ENCODE assay signal across 23 cellular contexts in the genomic region with DNA sequence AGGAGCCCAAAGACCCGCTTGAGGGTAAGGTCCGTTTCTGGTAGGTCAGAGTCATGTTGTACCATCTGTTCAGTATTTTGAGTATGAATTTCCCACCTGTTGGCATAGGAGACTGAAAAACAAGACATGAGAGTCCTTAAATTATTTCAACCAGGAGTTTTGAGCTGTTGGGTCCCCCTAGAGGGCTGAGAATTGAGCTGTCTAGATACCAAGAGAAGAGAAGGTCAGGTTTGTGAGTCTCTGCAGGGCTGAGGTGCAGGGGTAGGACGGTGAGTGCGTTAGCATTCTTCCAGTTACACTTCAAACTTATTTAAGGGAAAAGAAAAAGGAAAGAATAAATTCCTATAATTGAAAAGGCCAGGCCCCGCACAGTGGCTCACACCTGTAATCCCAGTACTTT. TPM values are rescaled to one million over a fixed set of nuclear protein-coding genes. Genes with fewer than 3 reads are reported as not detected.
DNase-seq lines count a peak whose midpoint lies in the region; ATAC-seq and TF ChIP-seq lines count a peak whose summit lies in the region.
"Had no signal": no experiment of that assay in that cellular context is flagged by ENCODE, and none has a peak within 500 bp of the region (broad histone marks: within the 10 kb centered on the region; RNA-seq: fewer than 3 reads in every experiment).

No MANE protein-coding gene starts in this region.

- no peak for ATAC-seq in right cardiac atrium
- ATAC-seq in activated T-cell treated with anti-CD3 and anti-CD28 coated beads, Interleukin-2, amount 50 U/mL, for 72 hours (replicated peaks in 1 of 2) = no peak
- ATAC-seq: heart right ventricle, left lung had no signal

- intact Hi-C loops in right cardiac atrium (cut with DNase I) (loop anchor here in 1 of 4 donors (10.0 kb wide), 1 partner anchor 208 kb away; no protein-coding TSS in a partner anchor), cardiac septum (cut with DNase I) (loop anchor here (10.0 kb wide), 1 partner anchor 172 kb away; the partner anchor contains the start of gene CLPTM1), PC-9 (cut with micrococcal nuclease; ENCODE audit: unreplicated experiment) (loop anchor here (5.0 kb wide), 1 partner anchor 275 kb away; no protein-coding TSS in a partner anchor), posterior vena cava (cut with DNase I) (no loop called here)

- CTCF ChIA-PET in PC-9 (lab: Charles Lee) = interaction anchor here (0.5 to 0.7 kb wide), 2 partner anchors 12 to 62 kb away, joined by 3 read pairs; no protein-coding TSS in a partner anchor

- H3K4me3 Mint-ChIP-seq in chondrocyte (ENCODE audit: unreplicated experiment) (no peak overlapping the region), type B pancreatic cell (no peak overlapping the region)
- H3K4me3 Mint-ChIP-seq in activated T-cell treated with anti-CD3 and anti-CD28 coated beads, Interleukin-2, amount 50 U/mL, for 72 hours = no peak overlapping the region
- H3K4me3 Mint-ChIP-seq: CD14-positive monocyte; central memory CD8-positive, alpha-beta T cell had no signal

- H3K4me3 ChIP-seq in right cardiac atrium (ENCODE audit: low read length) = no peak overlapping the region
- H3K4me3 ChIP-seq in PC-9 = no peak overlapping the region
- H3K4me3 ChIP-seq: heart right ventricle, left lung, SJCRH30 had no signal

- H3K27me3 Mint-ChIP-seq in chondrocyte (ENCODE audit: low read depth) (peaks cover 2% of the 10 kb centered on the region), type B pancreatic cell (peaks cover 5% of the 10 kb centered on the region)
- H3K27me3 Mint-ChIP-seq in activated T-cell treated with anti-CD3 and anti-CD28 coated beads, Interleukin-2, amount 50 U/mL, for 72 hours (ENCODE audit: low read depth) = no peaks in the 10 kb centered on the region

- H3K27me3 ChIP-seq in right cardiac atrium (ENCODE audit: control insufficient read depth, insufficient read depth) (no peaks in the 10 kb centered on the region), PC-9 (ENCODE audit: insufficient read depth, low read depth) (no peaks in the 10 kb centered on the region)
- H3K27me3 ChIP-seq: SJCRH30 had no signal

- H3K9me3 ChIP-seq in right cardiac atrium (ENCODE audit: control insufficient read depth, low read length) (no peaks in the 10 kb centered on the region), PC-9 (ENCODE audit: insufficient read depth, low read depth) (no peaks in the 10 kb centered on the region)
- H3K9me3 ChIP-seq: heart right ventricle, left lung, SJCRH30 had no signal

- no peaks in the 10 kb centered on the region for H3K9me2 ChIP-seq in PC-9 (ENCODE audit: insufficient read depth)

- BruUV-seq in PC-9 (replicated peaks; lab: Mats Ljungman, UMichigan) = no TSS peak

- no peak overlapping the region for H2AFZ ChIP-seq in PC-9

- H3K4me1 ChIP-seq in right cardiac atrium (ENCODE audit: control insufficient read depth, insufficient read depth, low read length) = no peaks in the 10 kb centered on the region
- H3K4me1 ChIP-seq in PC-9 (replicated peaks; ENCODE audit: insufficient read depth) = peaks cover 32% of the 10 kb centered on the region

- H3K79me2 ChIP-seq in PC-9 (ENCODE audit: low read depth) = peaks cover 44% of the 10 kb centered on the region

- H3K4me2 ChIP-seq in PC-9 = no peak overlapping the region

- H3K27ac Mint-ChIP-seq in chondrocyte (ENCODE audit: unreplicated experiment) (no peak overlapping the region), type B pancreatic cell (peak overlapping the region; percentile 9)
- H3K27ac Mint-ChIP-seq in activated T-cell treated with anti-CD3 and anti-CD28 coated beads, Interleukin-2, amount 50 U/mL, for 72 hours = no peak overlapping the region
- H3K27ac Mint-ChIP-seq: CD14-positive monocyte had no signal

- H3K36me3 ChIP-seq in PC-9 (ENCODE audit: low read depth) = peaks cover 59% of the 10 kb centered on the region; the same call in 1 of the 2 replicates
- H3K36me3 ChIP-seq: heart right ventricle, left lung, SJCRH30 had no signal

- peak in 2 of 3 donors; percentile 5 to 10 for DNase-seq in right cardiac atrium
- no peak for DNase-seq in cardiac septum (ENCODE audit: low spot score)
- DNase-seq in PC-9 = no peak
- no peak for DNase-seq in chondrocyte (ENCODE audit: low spot score)
- no peak for DNase-seq in type B pancreatic cell (ENCODE audit: extremely low spot score, unreplicated experiment)
- DNase-seq in posterior vena cava (ENCODE audit: low spot score) = no peak
- no peak for DNase-seq in activated T-cell treated with anti-CD3 and anti-CD28 coated beads, Interleukin-2, amount 50 U/mL, for 72 hours
- DNase-seq in mesenteric fat pad (ENCODE audit: low spot score) = no peak
- DNase-seq: activated CD4-positive, alpha-beta T cell treated with anti-CD3 and anti-CD28 coated beads for 48 hours; activated CD8-positive, alpha-beta memory T cell treated with anti-CD3 and anti-CD28 coated beads, Interleukin-2, amount 50 U/mL, for 4 hours; activated effector memory CD4-positive, alpha-beta T cell treated with anti-CD3 and anti-CD28 coated beads, Interleukin-2, amount 50 U/mL, for 16 hours; effector memory CD4-positive, alpha-beta T cell; H7; heart right ventricle; left lung; MM.1S; NCI-H1930; SJCRH30 had no signal

- H3K4me1 Mint-ChIP-seq in chondrocyte (ENCODE audit: low read depth) (peaks cover 6% of the 10 kb centered on the region), type B pancreatic cell (ENCODE audit: unreplicated experiment) (peaks cover 7% of the 10 kb centered on the region)
- H3K4me1 Mint-ChIP-seq in activated T-cell treated with anti-CD3 and anti-CD28 coated beads, Interleukin-2, amount 50 U/mL, for 72 hours (ENCODE audit: low read depth) = peaks cover 8% of the 10 kb centered on the region

- H3F3A ChIP-seq in PC-9 (ENCODE audit: insufficient read depth, low read depth) = peaks cover 62% of the 10 kb centered on the region

- H4K20me1 ChIP-seq in PC-9 (ENCODE audit: insufficient read depth) = peaks cover 18% of the 10 kb centered on the region

- POLR2A ChIA-PET in PC-9 (lab: Charles Lee; ENCODE audit: unreplicated experiment) = interaction anchor here (0.6 to 0.7 kb wide), 2 partner anchors 28 to 538 kb away, joined by 3 to 18 read pairs; no protein-coding TSS in a partner anchor

- no peak; the same call in 1 of the 2 replicates for TF ChIP-seq CTCF in PC-9 (conservative IDR thresholded peaks at IDR 0.05)
- TF ChIP-seq CTCF in chondrocyte (IDR thresholded peaks at IDR 0.05) = peak; percentile 29
- no peak for TF ChIP-seq CTCF in type B pancreatic cell (conservative IDR thresholded peaks at IDR 0.05)

- 92% methylated on average over 5 of the region's 5 CpGs for WGBS in right cardiac atrium

- H3K36me3 Mint-ChIP-seq in chondrocyte (ENCODE audit: low read depth) (no peaks in the 10 kb centered on the region), type B pancreatic cell (no peaks in the 10 kb centered on the region)
- no peaks in the 10 kb centered on the region for H3K36me3 Mint-ChIP-seq in activated T-cell treated with anti-CD3 and anti-CD28 coated beads, Interleukin-2, amount 50 U/mL, for 72 hours (ENCODE audit: insufficient read depth in 2 of 2)
- H3K36me3 Mint-ChIP-seq: CD14-positive monocyte had no signal

- no peak overlapping the region for H3K27ac ChIP-seq in right cardiac atrium (ENCODE audit: low read length)
- H3K27ac ChIP-seq in PC-9 = 0 out of 2 replicates have a peak overlapping the region, but pooled peaks have one; percentile 40
- H3K27ac ChIP-seq: heart right ventricle, left lung, SJCRH30 had no signal

- no peaks in the 10 kb centered on the region for H3K9me3 Mint-ChIP-seq in chondrocyte (ENCODE audit: low read depth)
- no peaks in the 10 kb centered on the region for H3K9me3 Mint-ChIP-seq in type B pancreatic cell
- H3K9me3 Mint-ChIP-seq in activated T-cell treated with anti-CD3 and anti-CD28 coated beads, Interleukin-2, amount 50 U/mL, for 72 hours = no peaks in the 10 kb centered on the region
- H3K9me3 Mint-ChIP-seq: central memory CD8-positive, alpha-beta T cell had no signal

RNA-seq across cellular contexts. Expression of gene CBLC, which starts 5.0 kb away (rescaled TPM):
- not detected for total RNA-seq in right cardiac atrium
- polyA plus RNA-seq in right cardiac atrium = not detected
- total RNA-seq in cardiac septum = not detected
- 53.6 and 68.8 TPM in 2 replicates for total RNA-seq in PC-9 (2021)
- total RNA-seq in chondrocyte = not detected in 3 replicates
- total RNA-seq in type B pancreatic cell (ENCODE audit: low replicate concordance) = 13.9 and 37.7 TPM in 2 replicates
- total RNA-seq in posterior vena cava = not detected
- not detected for total RNA-seq in activated T-cell treated with anti-CD3 and anti-CD28 coated beads, Interleukin-2, amount 50 U/mL, for 72 hours
- total RNA-seq in mesenteric fat pad = not detected
- total RNA-seq: mononuclear cell, NCI-H460, SJCRH30, temporal lobe had no signal
- polyA plus RNA-seq: CD14-positive monocyte, heart right ventricle had no signal

RNA-seq across cellular contexts. Expression of gene BCAM, which starts 26.2 kb away (rescaled TPM):
- 100 to 1,000 TPM in 1 of 4 donors, 10 to 100 TPM in 3; 69.9 to 130 (median 80.1) TPM for total RNA-seq in right cardiac atrium
- 107 TPM for polyA plus RNA-seq in right cardiac atrium
- 86.8 TPM for total RNA-seq in cardiac septum
- total RNA-seq in PC-9 (2021) = 146 and 199 TPM in 2 replicates
- total RNA-seq in chondrocyte = 4.3 to 15.1 TPM (median 14.0 TPM) in 3 replicates
- 105 and 124 TPM in 2 replicates for total RNA-seq in type B pancreatic cell (ENCODE audit: low replicate concordance)
- total RNA-seq in posterior vena cava = 10 to 100 TPM; 49.6 to 53.8 TPM
- under 1 TPM in 1 of 2 donors, not detected in 1; 0.21 TPM for total RNA-seq in activated T-cell treated with anti-CD3 and anti-CD28 coated beads, Interleukin-2, amount 50 U/mL, for 72 hours
- 42.3 TPM for total RNA-seq in mesenteric fat pad
- total RNA-seq: mononuclear cell had no signal
- polyA plus RNA-seq: CD14-positive monocyte had no signal

RNA-seq across cellular contexts. Expression of gene BCL3, which starts 34.2 kb away (rescaled TPM):
- total RNA-seq in right cardiac atrium (10 to 100 TPM; 14.9 to 39.4 (median 17.9) TPM), cardiac septum (41.5 TPM), PC-9 (2021) (36.1 and 38.9 TPM in 2 replicates), chondrocyte (9.2 to 14.9 TPM (median 11.8 TPM) in 3 replicates), type B pancreatic cell (ENCODE audit: low replicate concordance) (18.9 and 41.2 TPM in 2 replicates), posterior vena cava (10 to 100 TPM; 37.6 to 40.4 TPM), mesenteric fat pad (73.8 TPM)
- 25.8 TPM for polyA plus RNA-seq in right cardiac atrium
- 100 to 1,000 TPM; 192 to 208 TPM for total RNA-seq in activated T-cell treated with anti-CD3 and anti-CD28 coated beads, Interleukin-2, amount 50 U/mL, for 72 hours

Comparison
In these comparisons a context has a peak if more than half of its experiments do, and no peak if none do; other contexts are left out.
1. DNase-seq: peak in right cardiac atrium (2 of 3); none in cardiac septum (single experiment), PC-9 (0 of 2), chondrocyte (single experiment), type B pancreatic cell (single experiment), posterior vena cava (single experiment), activated T-cell treated with anti-CD3 and anti-CD28 coated beads, Interleukin-2, amount 50 U/mL, for 72 hours (0 of 2) and mesenteric fat pad (single experiment).
2. RNA of gene CBLC, which starts 5.0 kb away (total RNA-seq): 53.6 to 68.8 TPM in PC-9 and 13.9 to 37.7 TPM in type B pancreatic cell; not detected in activated T-cell treated with anti-CD3 and anti-CD28 coated beads, Interleukin-2, amount 50 U/mL, for 72 hours, not detected in posterior vena cava, not detected in right cardiac atrium, not detected in cardiac septum (single experiment), not detected in chondrocyte and not detected in mesenteric fat pad (single experiment); every median in the first group is over 10 times any median in the second.
3. intact Hi-C loops: an anchor here in cardiac septum (10.0 kb wide) and PC-9 (5.0 kb wide); none called in posterior vena cava.